In genomic region chr18:57970356-57971095, GRCh38 we compare ENCODE assay signal across 10 cellular contexts.
A peak's percentile ranks its signal among the peaks of the same experiment; 100 is the strongest.
DNase-seq lines count a peak whose midpoint lies in the region; ATAC-seq and TF ChIP-seq lines count a peak whose summit lies in the region.
"Had no signal": no experiment of that assay in that cellular context is flagged by ENCODE, and none has a peak within 500 bp of the region (broad histone marks: within the 10 kb centered on the region; RNA-seq: fewer than 3 reads in every experiment).

No MANE protein-coding gene starts in this region.

- H3K36me3 ChIP-seq in MG63 = no peaks in the 10 kb centered on the region
- H3K36me3 ChIP-seq: suprapubic skin had no signal

- no peak overlapping the region for H3K4me3 ChIP-seq in GM12864 (ENCODE audit: low read depth, low read length)
- H3K4me3 ChIP-seq in MG63 = no peak overlapping the region
- no peak overlapping the region for H3K4me3 ChIP-seq in choroid plexus epithelial cell (ENCODE audit: low read depth, low read length)
- H3K4me3 ChIP-seq: suprapubic skin had no signal

- DNase-seq in GM12864 (ENCODE audit: low read depth) = no peak
- peak; percentile 15 for DNase-seq in MG63
- no peak for DNase-seq in choroid plexus epithelial cell (ENCODE audit: low read depth)
- no peak for DNase-seq in osteocyte (ENCODE audit: extremely low spot score, unreplicated experiment)
- DNase-seq: activated CD4-positive, alpha-beta T cell treated with anti-CD3 and anti-CD28 coated beads, Interleukin-2, amount 10 ng/mL, durations not matched to agents 7 days and 5 days; NCI-H345 had no signal

- H3K27me3 ChIP-seq in MG63 = no peaks in the 10 kb centered on the region
- H3K27me3 ChIP-seq: suprapubic skin had no signal

- TF ChIP-seq CTCF in GM12864 (IDR thresholded peaks at IDR 0.05; ENCODE audit: low read depth, low read length, missing control alignments) (peak; percentile 39), choroid plexus epithelial cell (conservative IDR thresholded peaks at IDR 0.05; ENCODE audit: low read depth, low read length) (peak; percentile 49), osteocyte (IDR thresholded peaks at IDR 0.05) (peak; percentile 22)

- H3K36me3 Mint-ChIP-seq in osteocyte (ENCODE audit: unreplicated experiment) = no peaks in the 10 kb centered on the region

- no peak overlapping the region for H3K4me3 Mint-ChIP-seq in osteocyte (ENCODE audit: unreplicated experiment)
- H3K4me3 Mint-ChIP-seq: activated CD4-positive, alpha-beta T cell treated with anti-CD3 and anti-CD28 coated beads, Interleukin-2, amount 10 ng/mL, durations not matched to agents 7 days and 5 days had no signal

- H3K27me3 Mint-ChIP-seq in osteocyte (ENCODE audit: unreplicated experiment) = peaks cover 39% of the 10 kb centered on the region

- no peak overlapping the region for H3K27ac Mint-ChIP-seq in osteocyte (ENCODE audit: unreplicated experiment)
- H3K27ac Mint-ChIP-seq: activated CD4-positive, alpha-beta T cell treated with anti-CD3 and anti-CD28 coated beads, Interleukin-2, amount 10 ng/mL, durations not matched to agents 7 days and 5 days had no signal

- H3K9me3 ChIP-seq in MG63 = no peaks in the 10 kb centered on the region
- H3K9me3 ChIP-seq: suprapubic skin had no signal

- H3K4me1 Mint-ChIP-seq in osteocyte (ENCODE audit: unreplicated experiment) = peaks cover 3% of the 10 kb centered on the region

- no peaks in the 10 kb centered on the region for H3K9me3 Mint-ChIP-seq in osteocyte (ENCODE audit: unreplicated experiment)
- H3K9me3 Mint-ChIP-seq: activated CD4-positive, alpha-beta T cell treated with anti-CD3 and anti-CD28 coated beads, Interleukin-2, amount 10 ng/mL, durations not matched to agents 7 days and 5 days had no signal

- ATAC-seq in GM18861 (IDR thresholded peaks at IDR 0.05; ENCODE audit: unreplicated experiment) (no peak), GM19455 (IDR thresholded peaks at IDR 0.05; ENCODE audit: unreplicated experiment) (no peak), GM21381 (IDR thresholded peaks at IDR 0.05; ENCODE audit: unreplicated experiment) (no peak)
